24 cellular contexts compared by ENCODE assay signal in genomic region chr6:116221067-116221466, GRCh38. TPM values are rescaled to one million over a fixed set of nuclear protein-coding genes. Genes with fewer than 3 reads are reported as not detected.
DNase-seq lines count a peak whose midpoint lies in the region; ATAC-seq, FAIRE-seq and TF ChIP-seq lines count a peak whose summit lies in the region.
"Had no signal": no experiment of that assay in that cellular context is flagged by ENCODE, and none has a peak within 500 bp of the region (broad histone marks: within the 10 kb centered on the region; RNA-seq: fewer than 3 reads in every experiment).

No MANE protein-coding gene starts in this region.

- H3K4me1 Mint-ChIP-seq in GM23338: peaks cover 36% of the 10 kb centered on the region
- H3K4me1 Mint-ChIP-seq: activated CD4-positive, alpha-beta T cell treated with anti-CD3 and anti-CD28 coated beads, Interleukin-2, amount 10 ng/mL, durations not matched to agents 24 days and 14 days had no signal

- no peaks in the 10 kb centered on the region for H3K36me3 Mint-ChIP-seq in GM23338 (ENCODE audit: low read depth)
- H3K36me3 Mint-ChIP-seq: natural killer cell treated with Interleukin-12 subunit alpha and Interleukin-12 subunit beta and Interleukin-15 and Interleukin-18, amount 100 ng/mL, for 72 hours had no signal

- peak overlapping the region; percentile 64; the same call in 1 of the 2 replicates for H3K27ac Mint-ChIP-seq in GM23338
- H3K27ac Mint-ChIP-seq: activated CD4-positive, alpha-beta T cell treated with anti-CD3 and anti-CD28 coated beads, Interleukin-2, amount 10 ng/mL, durations not matched to agents 24 days and 14 days; activated T-helper 2 cell treated with anti-CD3 and anti-CD28 coated beads, Interferon-gamma antibody, Interleukin-2, Interleukin-4, amounts not matched to agents 10 μg/mL and 5 μg/mL and 100 μg/mL, durations not matched to agents 14 hours and 24 hours and 36 hours; memory B cell; natural killer cell treated with Interleukin-12 subunit alpha and Interleukin-12 subunit beta and Interleukin-15 and Interleukin-18, amount 100 ng/mL, for 72 hours; T-cell had no signal

- H3K4me2 ChIP-seq in GM23338 (no peak overlapping the region), endothelial cell of umbilical vein (ENCODE audit: insufficient read depth, low read length) (no peak overlapping the region), neural cell (ENCODE audit: low read length) (peak overlapping the region; percentile 47)

- no peaks in the 10 kb centered on the region for H3K27me3 Mint-ChIP-seq in GM23338 (ENCODE audit: insufficient read depth, low read depth, poor library complexity)
- H3K27me3 Mint-ChIP-seq: activated CD4-positive, alpha-beta T cell treated with anti-CD3 and anti-CD28 coated beads, Interleukin-2, amount 10 ng/mL, durations not matched to agents 24 days and 14 days; memory B cell; natural killer cell treated with Interleukin-12 subunit alpha and Interleukin-12 subunit beta and Interleukin-15 and Interleukin-18, amount 100 ng/mL, for 72 hours; T-cell had no signal

- CTCF ChIA-PET in endothelial cell of umbilical vein (lab: Charles Lee): interaction anchor here (1.3 kb wide), 1 partner anchor 31 kb away, joined by 6 read pairs; no protein-coding TSS in a partner anchor

- FAIRE-seq in endothelial cell of umbilical vein (lab: Jason Lieb, UNC): no peak
- FAIRE-seq: H1 had no signal

- H3K9me1 ChIP-seq in endothelial cell of umbilical vein (replicated peaks; ENCODE audit: control insufficient read depth, extremely low read depth, insufficient read depth, low read length): no peaks in the 10 kb centered on the region

- ATAC-seq in GM23338 (no peak), Right ventricle myocardium inferior (no peak)
- ATAC-seq: natural killer cell treated with Interleukin-12 subunit alpha and Interleukin-12 subunit beta and Interleukin-15 and Interleukin-18, amount 100 ng/mL, for 72 hours; T-cell had no signal

- H4K20me1 ChIP-seq in GM23338 (replicated peaks; ENCODE audit: insufficient read depth): no peaks in the 10 kb centered on the region
- H4K20me1 ChIP-seq in endothelial cell of umbilical vein (replicated peaks; ENCODE audit: control insufficient read depth, extremely low read depth, insufficient read depth, low read length): no peaks in the 10 kb centered on the region
- H4K20me1 ChIP-seq in neural cell (ENCODE audit: insufficient read depth): no peaks in the 10 kb centered on the region

- no peaks in the 10 kb centered on the region for H3K9me2 ChIP-seq in GM23338 (ENCODE audit: insufficient read depth)
- no peaks in the 10 kb centered on the region for H3K9me2 ChIP-seq in neural cell (ENCODE audit: insufficient read depth, low read length)

- DNase-seq in GM23338 (ENCODE audit: low spot score): no peak
- peak; percentile 33 for DNase-seq in OCI-M1 (lab: John Stamatoyannopoulos, UW)
- DNase-seq in endothelial cell of umbilical vein (ENCODE audit: low read depth, low spot score): peak; percentile 36
- no peak for DNase-seq in iPS-NIHi7 (ENCODE audit: extremely low spot score)
- DNase-seq in inferior parietal cortex (ENCODE audit: extremely low spot score): no peak
- no peak for DNase-seq in Right ventricle myocardium inferior (ENCODE audit: missing footprints)
- DNase-seq: activated CD4-positive, alpha-beta T cell treated with anti-CD3 and anti-CD28 coated beads, Interleukin-2, amount 10 ng/mL, durations not matched to agents 24 days and 14 days; BE2C; COR-L47; effector CD4-positive, alpha-beta T cell; islet precursor cell; NCI-H1694 treated with DMSO at 0.1 percent for 48 hours; NCI-H345; Right ventricle myocardium superior; stimulated activated CD4-positive, alpha-beta T cell treated with anti-CD3 and anti-CD28 coated beads, Interleukin-2, amount 100 ng/mL, for 24 hours; stimulated activated naive CD4-positive, alpha-beta T cell treated with Interleukin-2 at 50 U/mL for 16 hours; T-cell had no signal

- H3F3A ChIP-seq in GM23338 (replicated peaks; ENCODE audit: low read depth) (no peaks in the 10 kb centered on the region), neural cell (ENCODE audit: insufficient read depth, low read length, poor library complexity, severe bottlenecking) (no peaks in the 10 kb centered on the region)

- H3K9ac ChIP-seq in endothelial cell of umbilical vein (replicated peaks; ENCODE audit: extremely low read depth, insufficient read depth, low read length) (no peak overlapping the region), neural cell (ENCODE audit: low read length) (no peak overlapping the region)

- POLR2A ChIA-PET in endothelial cell of umbilical vein (lab: Charles Lee): no interaction called here

- intact Hi-C loops in endothelial cell of umbilical vein (cut with micrococcal nuclease): no loop called here
- intact Hi-C loops in Right ventricle myocardium inferior (cut with DNase I): no loop called here

- TF ChIP-seq POLR2A in endothelial cell of umbilical vein (IDR thresholded peaks at IDR 0.05; ENCODE audit: low read depth, low read length): no peak

- H3K27me3 ChIP-seq in GM23338 (ENCODE audit: insufficient read depth) (no peaks in the 10 kb centered on the region), endothelial cell of umbilical vein (ENCODE audit: control insufficient read depth in 2 of 2, insufficient read depth in 2 of 2, low read length in 2 of 2) (no peaks in the 10 kb centered on the region), neural cell (ENCODE audit: insufficient read depth, low read depth, low read length) (no peaks in the 10 kb centered on the region)
- H3K27me3 ChIP-seq: BE2C, esophagus muscularis mucosa, tibial nerve had no signal

- no peaks in the 10 kb centered on the region for H3K9me3 ChIP-seq in endothelial cell of umbilical vein (replicated peaks; ENCODE audit: control insufficient read depth, insufficient read depth, low read length)
- H3K9me3 ChIP-seq in neural cell (ENCODE audit: low read length): no peaks in the 10 kb centered on the region
- H3K9me3 ChIP-seq: BE2C, esophagus muscularis mucosa, tibial nerve had no signal

- dilution Hi-C loops in endothelial cell of umbilical vein (cut with MboI; ENCODE audit: extremely low pct_ligation_motif_present, low sequenced_read_pairs): no loop called here

- H3K4me1 ChIP-seq in GM23338 (ENCODE audit: insufficient read depth) (peaks cover 19% of the 10 kb centered on the region), endothelial cell of umbilical vein (ENCODE audit: control insufficient read depth, extremely low read depth, insufficient read depth, low read length) (peaks cover 6% of the 10 kb centered on the region)
- H3K4me1 ChIP-seq: esophagus muscularis mucosa had no signal

- H3K9me3 Mint-ChIP-seq in GM23338: no peaks in the 10 kb centered on the region
- H3K9me3 Mint-ChIP-seq: activated CD4-positive, alpha-beta T cell treated with anti-CD3 and anti-CD28 coated beads, Interleukin-2, amount 10 ng/mL, durations not matched to agents 24 days and 14 days; activated T-helper 2 cell treated with anti-CD3 and anti-CD28 coated beads, Interferon-gamma antibody, Interleukin-2, Interleukin-4, amounts not matched to agents 10 μg/mL and 5 μg/mL and 100 μg/mL, durations not matched to agents 14 hours and 24 hours and 36 hours; memory B cell; natural killer cell treated with Interleukin-12 subunit alpha and Interleukin-12 subunit beta and Interleukin-15 and Interleukin-18, amount 100 ng/mL, for 72 hours; T-cell had no signal

- no peak for TF ChIP-seq RAD21 in neural cell (conservative IDR thresholded peaks at IDR 0.05)

- H3K36me3 ChIP-seq in GM23338 (ENCODE audit: insufficient read depth) (no peaks in the 10 kb centered on the region), endothelial cell of umbilical vein (ENCODE audit: control insufficient read depth in 2 of 2, extremely low read depth in 1 of 2, insufficient read depth in 2 of 2, low read length in 2 of 2) (no peaks in the 10 kb centered on the region), neural cell (ENCODE audit: insufficient read depth, low read length) (no peaks in the 10 kb centered on the region)
- H3K36me3 ChIP-seq: BE2C had no signal

- peak; percentile 71 for TF ChIP-seq EP300 in neural cell (conservative IDR thresholded peaks at IDR 0.05; ENCODE audit: poor library complexity, severe bottlenecking)

- H3K4me3 ChIP-seq in GM23338: no peak overlapping the region
- no peak overlapping the region for H3K4me3 ChIP-seq in endothelial cell of umbilical vein (replicated peaks in 1 of 3; ENCODE audit: insufficient read depth in 1 of 3, low read depth in 1 of 3, low read length in 3 of 3)
- H3K4me3 ChIP-seq in neural cell (ENCODE audit: low read length): peak overlapping the region; percentile 28
- H3K4me3 ChIP-seq: esophagus muscularis mucosa, tibial nerve had no signal

- no peak overlapping the region for H3K27ac ChIP-seq in GM23338 (ENCODE audit: low read depth)
- no peak overlapping the region for H3K27ac ChIP-seq in endothelial cell of umbilical vein (ENCODE audit: insufficient read depth, low read depth, low read length)
- H3K27ac ChIP-seq in neural cell (ENCODE audit: low read length): peak overlapping the region; percentile 63
- H3K27ac ChIP-seq: esophagus muscularis mucosa, tibial nerve had no signal

- TF ChIP-seq CTCF in GM23338 (conservative IDR thresholded peaks at IDR 0.05; ENCODE audit: low read depth in 2 of 2) (no peak), endothelial cell of umbilical vein (IDR thresholded peaks at IDR 0.05; ENCODE audit: extremely low read depth in 1 of 2, insufficient read depth in 1 of 2, low read depth in 1 of 2, low read length in 2 of 2) (no peak), neural cell (IDR thresholded peaks at IDR 0.05; ENCODE audit: poor library complexity, severe bottlenecking) (no peak)

- no peaks in the 10 kb centered on the region for H3K79me2 ChIP-seq in GM23338 (replicated peaks; ENCODE audit: insufficient read depth)
- H3K79me2 ChIP-seq in endothelial cell of umbilical vein (ENCODE audit: control insufficient read depth, insufficient read depth, low read length): no peaks in the 10 kb centered on the region
- no peaks in the 10 kb centered on the region for H3K79me2 ChIP-seq in neural cell (replicated peaks; ENCODE audit: insufficient read depth, low read length)

- H2AFZ ChIP-seq in GM23338: no peak overlapping the region
- no peak overlapping the region for H2AFZ ChIP-seq in endothelial cell of umbilical vein (ENCODE audit: low read depth, low read length)
- H2AFZ ChIP-seq in neural cell (ENCODE audit: low read depth, low read length): peak overlapping the region; percentile 16

- no TSS peak for BruUV-seq in endothelial cell of umbilical vein (replicated peaks; lab: Mats Ljungman, UMichigan)

- no peak overlapping the region for H3K4me3 Mint-ChIP-seq in GM23338
- H3K4me3 Mint-ChIP-seq: activated CD4-positive, alpha-beta T cell treated with anti-CD3 and anti-CD28 coated beads, Interleukin-2, amount 10 ng/mL, durations not matched to agents 24 days and 14 days; memory B cell; natural killer cell treated with Interleukin-12 subunit alpha and Interleukin-12 subunit beta and Interleukin-15 and Interleukin-18, amount 100 ng/mL, for 72 hours; T-cell had no signal

RNA-seq across cellular contexts. Expression of gene TSPYL4, which starts 32.8 kb away (rescaled TPM):
- total RNA-seq in GM23338 (2014; rRNA removed; shearing (Covaris generic)): 16.2 and 19.8 TPM in 2 replicates
- polyA plus RNA-seq in GM23338 (2016; fragmentation: Nextera tagmentation; extraction: Ambion mirVana) (12.7 and 13.2 TPM in 2 replicates), endothelial cell of umbilical vein (43.1 and 45.5 TPM in 2 replicates), neural cell (97.2 and 99.8 TPM in 2 replicates)
- total RNA-seq in endothelial cell of umbilical vein (24.5 and 34.4 TPM in 2 replicates), Right ventricle myocardium inferior (27.4 TPM)
- polyA plus RNA-seq in endothelial cell of umbilical vein (2011; cell fraction: cytosol; rRNA removed): 27.5 and 32.1 TPM in 2 replicates
- 75.8 and 97.1 TPM in 2 replicates for polyA plus RNA-seq in endothelial cell of umbilical vein (2011; cell fraction: nucleus; rRNA removed)
- 16.1 and 18.4 TPM in 2 replicates for polyA plus RNA-seq in endothelial cell of umbilical vein (2012)
- polyA minus RNA-seq in endothelial cell of umbilical vein (57.3 and 61.9 TPM in 2 replicates), neural cell (162 and 171 TPM in 2 replicates)
- polyA minus RNA-seq in endothelial cell of umbilical vein (2011; cell fraction: cytosol; rRNA and poly(A)+ RNA removed): 3.1 TPM
- 30.5 and 40.3 TPM in 2 replicates for polyA minus RNA-seq in endothelial cell of umbilical vein (2011; cell fraction: nucleus; rRNA and poly(A)+ RNA removed)

RNA-seq across cellular contexts. Expression of gene TSPYL1, which starts 58.7 kb away (rescaled TPM):
- total RNA-seq in GM23338 (2014; rRNA removed; shearing (Covaris generic)): 61.8 and 66.1 TPM in 2 replicates
- polyA plus RNA-seq in GM23338 (2016; fragmentation: Nextera tagmentation; extraction: Ambion mirVana) (24.6 and 24.9 TPM in 2 replicates), endothelial cell of umbilical vein (28.7 and 32.1 TPM in 2 replicates), neural cell (79.3 and 84.8 TPM in 2 replicates)
- total RNA-seq in endothelial cell of umbilical vein (54.5 and 57.3 TPM in 2 replicates), Right ventricle myocardium inferior (80.6 TPM)
- polyA plus RNA-seq in endothelial cell of umbilical vein (2011; cell fraction: cytosol; rRNA removed): 22.7 and 22.8 TPM in 2 replicates
- polyA plus RNA-seq in endothelial cell of umbilical vein (2011; cell fraction: nucleus; rRNA removed): 16.6 and 18.5 TPM in 2 replicates
- 30.1 and 38.2 TPM in 2 replicates for polyA plus RNA-seq in endothelial cell of umbilical vein (2012)
- polyA minus RNA-seq in endothelial cell of umbilical vein (94.4 and 108 TPM in 2 replicates), neural cell (158 and 160 TPM in 2 replicates)
- 47.3 TPM for polyA minus RNA-seq in endothelial cell of umbilical vein (2011; cell fraction: cytosol; rRNA and poly(A)+ RNA removed)
- polyA minus RNA-seq in endothelial cell of umbilical vein (2011; cell fraction: nucleus; rRNA and poly(A)+ RNA removed): 22.3 and 26.4 TPM in 2 replicates

Comparison
In these comparisons a context has a peak if more than half of its experiments do, and no peak if none do; other contexts are left out.
1. DNase-seq: peak in OCI-M1 (single experiment) and endothelial cell of umbilical vein (single experiment); none in GM23338 (single experiment), iPS-NIHi7 (single experiment), inferior parietal cortex (single experiment) and Right ventricle myocardium inferior (single experiment).